In genomic region chr4:89539374-89539773, GRCh38 we compare ENCODE assay signal across 1 cellular context.
A peak's percentile ranks its signal among the peaks of the same experiment; 100 is the strongest.
TF ChIP-seq lines count a peak whose summit lies in the region.

No MANE protein-coding gene starts in this region.

TF ChIP-seq in HEK293, 187 proteins besides CTCF, POLR2A, EP300 and RAD21 (continued from another document):
- TF ChIP-seq ZNF398 (tag by site-specific recombination; IDR thresholded peaks at IDR 0.05) = peak; percentile 38; the same call in 1 of the 2 replicates
- peak; percentile 70; the same call in 1 of the 2 replicates for TF ChIP-seq ZNF366 (tag by site-specific recombination; conservative IDR thresholded peaks at IDR 0.05)
- TF ChIP-seq ZNF48 (tag by site-specific recombination; IDR thresholded peaks at IDR 0.05) = no peak
